2 cellular contexts compared by ENCODE assay signal in the genomic region with DNA sequence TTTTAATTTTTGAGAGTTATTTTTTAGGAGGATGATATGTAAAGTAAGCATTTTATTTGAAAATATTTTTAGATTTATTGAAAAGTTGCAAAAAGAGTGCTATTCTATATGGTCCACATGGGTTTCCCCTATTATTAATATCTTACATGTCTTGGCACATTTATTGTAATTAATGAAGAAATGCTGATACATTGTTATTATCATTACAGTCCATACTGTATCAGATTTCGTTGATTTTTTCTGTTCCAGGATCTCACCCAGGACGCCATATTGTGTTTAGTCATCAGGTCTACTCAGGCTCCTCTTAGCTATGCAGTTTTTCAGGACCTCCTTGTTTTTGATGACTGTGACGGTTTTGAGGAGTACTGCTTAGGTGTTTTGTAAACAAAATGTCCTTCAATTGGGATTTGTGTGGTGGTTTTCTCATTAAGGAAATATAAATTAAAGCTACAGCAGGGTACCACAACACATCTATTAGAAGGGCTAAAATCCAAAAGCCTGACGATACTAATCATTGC.
A peak's percentile ranks its signal among the peaks of the same experiment; 100 is the strongest.
TF ChIP-seq lines count a peak whose summit lies in the region.

No MANE protein-coding gene starts in this region.

TF ChIP-seq in HepG2, 621 proteins besides CTCF, POLR2A, EP300 and RAD21 (continued from another document):
- peak; percentile 76 to 88 for TF ChIP-seq MAFK (conservative IDR thresholded peaks at IDR 0.05 in 1 of 2, IDR thresholded peaks at IDR 0.05 in 1 of 2; ENCODE audit: low read length in 2 of 2)
- no peak for TF ChIP-seq ZMYM3 (CRISPR knock-in tag; IDR thresholded peaks at IDR 0.05)
- peak; percentile 84 for TF ChIP-seq MAFF (IDR thresholded peaks at IDR 0.05; ENCODE audit: low read depth, low read length)

TF ChIP-seq in IMR-90, 13 proteins besides CTCF, POLR2A, EP300 and RAD21 (continued from another document):
- TF ChIP-seq MAFK (IDR thresholded peaks at IDR 0.05; ENCODE audit: low read depth, low read length), result peak; percentile 71
TF ChIP-seq in IMR-90: peak in this region for 1.
